Comparison of ENCODE assay signal across 14 cellular contexts in the genomic region with DNA sequence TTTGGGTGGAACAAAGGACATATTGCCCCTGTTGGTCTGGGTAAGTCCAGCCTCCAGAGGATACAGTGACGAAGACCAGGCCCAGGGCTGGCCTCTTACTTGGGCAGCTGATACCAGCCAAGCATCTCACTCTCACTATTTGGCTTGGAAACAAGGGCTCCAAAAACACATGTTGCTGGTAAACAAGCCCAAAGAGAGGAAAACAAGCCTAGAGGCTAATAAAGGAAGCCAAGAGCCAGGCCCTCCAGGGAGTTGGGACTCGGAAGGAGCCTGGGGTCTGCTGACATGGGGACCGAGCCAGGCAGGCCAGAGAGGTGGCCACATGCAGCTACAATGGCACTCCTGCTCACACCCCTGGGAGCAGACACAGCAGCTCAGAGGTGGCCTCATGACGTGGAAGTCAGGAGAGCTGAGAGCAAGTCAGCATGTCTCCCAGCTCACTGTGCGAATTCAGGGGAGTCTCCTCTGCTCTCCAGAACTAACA. TPM values are rescaled to one million over a fixed set of nuclear protein-coding genes. Genes with fewer than 3 reads are reported as not detected.
DNase-seq lines count a peak whose midpoint lies in the region; ATAC-seq and TF ChIP-seq lines count a peak whose summit lies in the region.
"Had no signal": no experiment of that assay in that cellular context is flagged by ENCODE, and none has a peak within 500 bp of the region (broad histone marks: within the 10 kb centered on the region; RNA-seq: fewer than 3 reads in every experiment).

No MANE protein-coding gene starts in this region.

- POLR2A ChIA-PET in BJ (lab: Charles Lee): interaction anchor here (0.6 to 1.8 kb wide), 5 partner anchors 9 to 457 kb away, joined by 3 to 5 read pairs (median 4); partner anchors contain the start of gene CCDC69

- H3K27ac ChIP-seq in dorsolateral prefrontal cortex (peak overlapping the region in 37 of 59 donors; percentile 1 to 85 (median 47)), lung (ENCODE audit: low read depth in 1 of 2, low read length in 1 of 2) (peak overlapping the region; percentile 36 to 74)
- H3K27ac ChIP-seq: BLaER1 treated with 17β-estradiol and CSF1 and Interleukin-3, amounts not matched to agents 10 nM and 100 nM had no signal

- CTCF ChIA-PET in BJ (lab: Yijun Ruan, JAX): interaction anchor here (1.1 to 8.0 kb wide), 7 partner anchors 10 to 59 kb away, joined by 3 to 59 read pairs (median 5); no protein-coding TSS in a partner anchor

- DNase-seq in BJ (ENCODE audit: low read depth) (no peak), dorsolateral prefrontal cortex (no peak), lung (ENCODE audit: low spot score) (no peak), iPS-NIHi7 (ENCODE audit: extremely low spot score) (no peak)
- no peak for DNase-seq in natural killer cell treated with Interleukin-12 subunit alpha and Interleukin-12 subunit beta and Interleukin-15 and Interleukin-18, amount 100 ng/mL, for 72 hours (ENCODE audit: low spot score)
- DNase-seq: activated T-cell treated with anti-CD3 and anti-CD28 coated beads for 4 hours, GF-D8, NCI-H526 treated with DMSO at 0.1 percent for 48 hours had no signal

- H3K4me1 Mint-ChIP-seq in stimulated activated memory B cell treated with anti-CD40 and anti-IgM and Interleukin-4, amounts not matched to agents 10 μg/mL and 1 μg/mL and 100 μg/mL, for 72 hours: no peaks in the 10 kb centered on the region
- H3K4me1 Mint-ChIP-seq in natural killer cell treated with Interleukin-12 subunit alpha and Interleukin-12 subunit beta and Interleukin-15 and Interleukin-18, amount 100 ng/mL, for 72 hours (ENCODE audit: low read depth in 2 of 2): peaks cover 0 to under 1% of the 10 kb centered on the region in 2 donors

- H3K36me3 Mint-ChIP-seq in stimulated activated memory B cell treated with anti-CD40 and anti-IgM and Interleukin-4, amounts not matched to agents 10 μg/mL and 1 μg/mL and 100 μg/mL, for 72 hours: no peaks in the 10 kb centered on the region
- H3K36me3 Mint-ChIP-seq in natural killer cell treated with Interleukin-12 subunit alpha and Interleukin-12 subunit beta and Interleukin-15 and Interleukin-18, amount 100 ng/mL, for 72 hours: no peaks in the 10 kb centered on the region

- no peak overlapping the region for H3K27ac Mint-ChIP-seq in stimulated activated memory B cell treated with anti-CD40 and anti-IgM and Interleukin-4, amounts not matched to agents 10 μg/mL and 1 μg/mL and 100 μg/mL, for 72 hours
- H3K27ac Mint-ChIP-seq in natural killer cell treated with Interleukin-12 subunit alpha and Interleukin-12 subunit beta and Interleukin-15 and Interleukin-18, amount 100 ng/mL, for 72 hours: no peak overlapping the region
- H3K27ac Mint-ChIP-seq: WTC11 had no signal

- H3K4me3 ChIP-seq in BJ (ENCODE audit: low read depth, low read length) (peak overlapping the region; percentile 7), dorsolateral prefrontal cortex (no peak overlapping the region), lung (no peak overlapping the region)
- H3K4me3 ChIP-seq: BLaER1 treated with 17β-estradiol and CSF1 and Interleukin-3, amounts not matched to agents 10 nM and 100 nM had no signal

- no peaks in the 10 kb centered on the region for H3K9me3 Mint-ChIP-seq in stimulated activated memory B cell treated with anti-CD40 and anti-IgM and Interleukin-4, amounts not matched to agents 10 μg/mL and 1 μg/mL and 100 μg/mL, for 72 hours
- no peaks in the 10 kb centered on the region for H3K9me3 Mint-ChIP-seq in natural killer cell treated with Interleukin-12 subunit alpha and Interleukin-12 subunit beta and Interleukin-15 and Interleukin-18, amount 100 ng/mL, for 72 hours
- H3K9me3 Mint-ChIP-seq: WTC11 had no signal

- H3K36me3 ChIP-seq in BJ (ENCODE audit: control insufficient read depth, insufficient read depth, low read length): peaks cover 19% of the 10 kb centered on the region
- peaks cover 0 to 3% of the 10 kb centered on the region in 2 donors for H3K36me3 ChIP-seq in lung (ENCODE audit: control insufficient read depth in 2 of 2, insufficient read depth in 2 of 2, low read length in 2 of 2)
- H3K36me3 ChIP-seq: BLaER1 treated with 17β-estradiol and CSF1 and Interleukin-3, amounts not matched to agents 10 nM and 100 nM had no signal

- intact Hi-C loops in dorsolateral prefrontal cortex (cut with DNase I): no loop called here

- ATAC-seq in lung (ENCODE audit: insufficient read depth, low FRiP score): no peak
- ATAC-seq in stimulated activated memory B cell treated with anti-CD40 and anti-IgM and Interleukin-4, amounts not matched to agents 10 μg/mL and 1 μg/mL and 100 μg/mL, for 72 hours: peak; percentile 4
- ATAC-seq in GM21526 (IDR thresholded peaks at IDR 0.05; ENCODE audit: low FRiP score, unreplicated experiment): no peak
- no peak for ATAC-seq in GM19328 (IDR thresholded peaks at IDR 0.05; ENCODE audit: unreplicated experiment)
- ATAC-seq in natural killer cell treated with Interleukin-12 subunit alpha and Interleukin-12 subunit beta and Interleukin-15 and Interleukin-18, amount 100 ng/mL, for 72 hours: no peak
- ATAC-seq: WTC11 had no signal

- H3K27me3 Mint-ChIP-seq in stimulated activated memory B cell treated with anti-CD40 and anti-IgM and Interleukin-4, amounts not matched to agents 10 μg/mL and 1 μg/mL and 100 μg/mL, for 72 hours: peaks cover 8% of the 10 kb centered on the region
- peaks cover 8 to 27% of the 10 kb centered on the region in 2 donors for H3K27me3 Mint-ChIP-seq in natural killer cell treated with Interleukin-12 subunit alpha and Interleukin-12 subunit beta and Interleukin-15 and Interleukin-18, amount 100 ng/mL, for 72 hours

- no peaks in the 10 kb centered on the region for H3K27me3 ChIP-seq in BJ (ENCODE audit: control insufficient read depth, insufficient read depth, low read length)
- H3K27me3 ChIP-seq in dorsolateral prefrontal cortex: no peaks in the 10 kb centered on the region
- H3K27me3 ChIP-seq in lung (ENCODE audit: control insufficient read depth, insufficient read depth): no peaks in the 10 kb centered on the region

- WGBS in lung, 2 donors: 75 to 92% methylated on average over 5 of the region's 5 CpGs

- no peak for TF ChIP-seq CTCF in BJ (IDR thresholded peaks at IDR 0.05; ENCODE audit: insufficient read depth, low read depth, low read length)
- TF ChIP-seq CTCF in dorsolateral prefrontal cortex (IDR thresholded peaks at IDR 0.05 in 54 of 56, conservative IDR thresholded peaks at IDR 0.05 in 2 of 56; ENCODE audit: low read depth in 1 of 56, partially characterized antibody in 56 of 56): no peak
- TF ChIP-seq CTCF in lung (IDR thresholded peaks at IDR 0.05; ENCODE audit: control extremely low read depth, extremely low read depth): no peak

- peaks cover 0 to 6% of the 10 kb centered on the region in 2 donors for H3K9me3 ChIP-seq in lung (ENCODE audit: control insufficient read depth in 2 of 2, insufficient read depth in 1 of 2, low read length in 1 of 2)

- H3K4me3 Mint-ChIP-seq in stimulated activated memory B cell treated with anti-CD40 and anti-IgM and Interleukin-4, amounts not matched to agents 10 μg/mL and 1 μg/mL and 100 μg/mL, for 72 hours: no peak overlapping the region
- H3K4me3 Mint-ChIP-seq in natural killer cell treated with Interleukin-12 subunit alpha and Interleukin-12 subunit beta and Interleukin-15 and Interleukin-18, amount 100 ng/mL, for 72 hours: no peak overlapping the region
- H3K4me3 Mint-ChIP-seq: WTC11 had no signal

- peaks cover 16 to 27% of the 10 kb centered on the region in 2 donors for H3K4me1 ChIP-seq in lung (ENCODE audit: control insufficient read depth in 2 of 2, insufficient read depth in 2 of 2, low read length in 2 of 2)

RNA-seq across cellular contexts. Expression of gene SPARC, which starts 5.7 kb away (rescaled TPM):
- polyA plus RNA-seq in BJ (2011; rRNA removed) (14,419 and 17,277 TPM in 2 replicates), lung (100 to 1,000 TPM; 145 to 850 TPM)
- 5,297 and 8,034 TPM in 2 replicates for polyA minus RNA-seq in BJ (2011; rRNA and poly(A)+ RNA removed)
- total RNA-seq in dorsolateral prefrontal cortex (100 to 1,000 TPM; 118 to 878 (median 329) TPM), lung (1,000 to 10,000 TPM in 1 of 2 donors, 100 to 1,000 TPM in 1; 985 to 1,186 TPM)
- not detected for total RNA-seq in natural killer cell treated with Interleukin-12 subunit alpha and Interleukin-12 subunit beta and Interleukin-15 and Interleukin-18, amount 100 ng/mL, for 72 hours
- total RNA-seq: HT-29 had no signal

Comparison
In these comparisons a context has a peak if more than half of its experiments do, and no peak if none do; other contexts are left out.
1. RNA of gene SPARC, which starts 5.7 kb away (total RNA-seq): 985 to 1,186 TPM in lung and 118 to 878 TPM in dorsolateral prefrontal cortex; not detected in natural killer cell treated with Interleukin-12 subunit alpha and Interleukin-12 subunit beta and Interleukin-15 and Interleukin-18, amount 100 ng/mL, for 72 hours; every median in the first group is over 10 times any median in the second.